ENCODE assay signal across 29 cellular contexts in genomic region chr13:96811049-96811448, GRCh38.
"Had no signal": no experiment of that assay in that cellular context is flagged by ENCODE, and none has a peak within 500 bp of the region (broad histone marks: within the 10 kb centered on the region; RNA-seq: fewer than 3 reads in every experiment).

No MANE protein-coding gene starts in this region.

- H3K4me3 ChIP-seq: adrenal gland, cardiac muscle cell had no signal

- H3K36me3 ChIP-seq: adrenal gland, cardiac muscle cell had no signal

- H3K9me3 ChIP-seq: adrenal gland had no signal

- H3K4me1 ChIP-seq: adrenal gland had no signal

- DNase-seq: activated B cell treated with CpG ODN at 0.5 μM for 24 hours; activated CD4-positive, alpha-beta memory T cell treated with anti-CD3 and anti-CD28 coated beads, Interleukin-2, amount 10 ng/mL, durations not matched to agents 7 days and 5 days; activated CD4-positive, alpha-beta T cell treated with anti-CD3 and anti-CD28 coated beads for 1 hour; activated CD4-positive, alpha-beta T cell treated with anti-CD3 and anti-CD28 coated beads for 36 hours; activated CD4-positive, alpha-beta T cell treated with anti-CD3 and anti-CD28 coated beads for 48 hours; activated CD4-positive, alpha-beta T cell treated with anti-CD3 and anti-CD28 coated beads, Interleukin-2, amount 10 ng/mL, durations not matched to agents 7 days and 5 days; activated CD4-positive, alpha-beta T cell treated with anti-CD3 and anti-CD28 coated beads, Interleukin-2, amount 50 U/mL, for 48 hours; activated CD8-positive, alpha-beta memory T cell treated with anti-CD3 and anti-CD28 coated beads, Interleukin-2, amount 50 U/mL, for 4 hours; activated effector memory CD4-positive, alpha-beta T cell treated with anti-CD3 and anti-CD28 coated beads, Interleukin-2, amount 50 U/mL, for 16 hours; activated gamma-delta T cell treated with Interleukin-2 at 50 U/mL for 16 hours; activated naive CD4-positive, alpha-beta T cell; activated naive CD4-positive, alpha-beta T cell treated with anti-CD3 and anti-CD28 coated beads for 36 hours; activated naive CD4-positive, alpha-beta T cell treated with anti-CD3 and anti-CD28 coated beads, Interleukin-2, amount 50 U/mL, for 16 hours; activated naive CD8-positive, alpha-beta T cell treated with anti-CD3 and anti-CD28 coated beads for 36 hours; activated T-cell treated with anti-CD3 and anti-CD28 coated beads for 4 hours; activated T-cell treated with anti-CD3 and anti-CD28 coated beads, Interleukin-2, amount 50 U/mL, for 1 hour; activated T-cell treated with anti-CD3 and anti-CD28 coated beads, Interleukin-2, amount 50 U/mL, for 4 hours; activated T-cell treated with anti-CD3 and anti-CD28 coated beads, Interleukin-2, amount 50 U/mL, for 72 hours; adrenal gland; amniotic stem cell; aorta; caudate nucleus; cerebellar nuclear complex; SW 1271; T-helper 1 cell; T-helper 2 cell; T-helper 9 cell had no signal

- H3K27ac ChIP-seq: adrenal gland, cardiac muscle cell, VCaP had no signal

- H3K27me3 ChIP-seq: adrenal gland, cardiac muscle cell had no signal
